8 cellular contexts compared by ENCODE assay signal in the genomic region with DNA sequence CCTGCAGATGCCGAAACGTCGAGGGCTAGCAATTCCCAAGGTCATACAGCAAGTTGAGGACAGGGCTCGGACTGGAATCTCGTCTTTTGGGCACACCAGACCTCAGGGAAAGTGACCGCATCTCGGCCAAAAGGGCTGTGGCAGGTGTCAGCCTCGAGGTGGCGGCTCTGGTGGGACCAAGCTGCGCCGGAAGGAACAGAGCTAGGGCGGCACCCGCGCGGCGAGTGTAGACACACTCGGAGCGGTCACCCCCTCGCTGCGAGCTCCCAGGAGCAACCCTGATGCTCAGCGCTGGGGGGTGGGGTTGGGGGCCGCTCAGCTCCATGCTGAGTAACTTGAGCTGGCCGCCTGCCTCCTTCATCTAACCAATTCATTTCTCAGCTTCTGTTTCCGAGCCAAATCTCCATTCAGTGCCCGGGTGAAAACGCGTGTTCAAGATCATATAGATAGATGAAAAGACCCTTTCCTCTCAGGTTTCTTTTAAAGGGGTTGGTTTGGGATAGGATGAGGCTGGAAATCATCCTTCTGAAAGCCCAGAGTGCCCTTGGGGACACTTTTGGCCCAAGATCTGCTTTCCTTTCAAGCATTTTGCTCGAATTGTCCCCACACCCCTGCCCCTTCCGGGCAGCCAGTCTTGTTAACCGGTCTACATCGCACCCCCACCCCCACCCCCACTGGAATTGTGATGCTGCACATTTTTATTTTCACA. TPM values are rescaled to one million over a fixed set of nuclear protein-coding genes. Genes with fewer than 3 reads are reported as not detected.
DNase-seq lines count a peak whose midpoint lies in the region; ATAC-seq and TF ChIP-seq lines count a peak whose summit lies in the region.

No MANE protein-coding gene starts in this region.

- intact Hi-C loops in Calu3 (cut with micrococcal nuclease; ENCODE audit: unreplicated experiment) = no loop called here

- no peak for DNase-seq in activated CD4-positive, CD25-positive, alpha-beta regulatory T cell (lab: John Stamatoyannopoulos, UW)
- DNase-seq in NCI-H524 (lab: John Stamatoyannopoulos, UW) = peak; percentile 75 to 76
- DNase-seq in central memory CD8-positive, alpha-beta T cell (ENCODE audit: low spot score in 2 of 2) = no peak
- DNase-seq in occipital lobe (lab: John Stamatoyannopoulos, UW) = peak; percentile 32
- DNase-seq in Calu3 = no peak
- no peak for DNase-seq in SIG-M5 treated with dmso at 0.1 percent for 504 hours (lab: John Stamatoyannopoulos, UW; ENCODE audit: unreplicated experiment)

- peak overlapping the region; percentile 76 for H3K4me3 Mint-ChIP-seq in central memory CD8-positive, alpha-beta T cell
- no peak overlapping the region for H3K4me3 Mint-ChIP-seq in Calu3 (ENCODE audit: low read depth, unreplicated experiment)

- BruUV-seq in Calu3 (replicated peaks; lab: Mats Ljungman, UMichigan) = no TSS peak

- H3K27me3 Mint-ChIP-seq in central memory CD8-positive, alpha-beta T cell = peaks cover 91% of the 10 kb centered on the region
- peaks cover 90% of the 10 kb centered on the region for H3K27me3 Mint-ChIP-seq in Calu3 (ENCODE audit: unreplicated experiment)

- H3K4me1 Mint-ChIP-seq in central memory CD8-positive, alpha-beta T cell = peaks cover 57% of the 10 kb centered on the region
- peaks cover 11% of the 10 kb centered on the region for H3K4me1 Mint-ChIP-seq in Calu3 (ENCODE audit: low read depth, unreplicated experiment)

- ATAC-seq in activated CD4-positive, CD25-positive, alpha-beta regulatory T cell treated with anti-CD3 and anti-CD28 coated beads, Interleukin-2, amount 50 U/mL, for 24 hours = peak; percentile 30 to 61
- ATAC-seq in central memory CD8-positive, alpha-beta T cell (replicated peaks; ENCODE audit: extremely low read depth, poor library complexity, severe bottlenecking) = no peak
- ATAC-seq in HG03135 (IDR thresholded peaks at IDR 0.05; ENCODE audit: unreplicated experiment) = no peak

- H3K27ac Mint-ChIP-seq in central memory CD8-positive, alpha-beta T cell (ENCODE audit: low read depth) = no peak overlapping the region
- no peak overlapping the region for H3K27ac Mint-ChIP-seq in Calu3 (ENCODE audit: unreplicated experiment)

- H3K9me3 Mint-ChIP-seq in central memory CD8-positive, alpha-beta T cell = no peaks in the 10 kb centered on the region
- no peaks in the 10 kb centered on the region for H3K9me3 Mint-ChIP-seq in Calu3 (ENCODE audit: low read depth, unreplicated experiment)

- TF ChIP-seq CTCF in Calu3 (IDR thresholded peaks at IDR 0.05; ENCODE audit: unreplicated experiment) = no peak

- CTCF ChIA-PET in Calu3 (lab: Charles Lee) = interaction anchor here (2.2 kb wide), 1 partner anchor 22 kb away, joined by 8 read pairs; no protein-coding TSS in a partner anchor

- H3K36me3 Mint-ChIP-seq in central memory CD8-positive, alpha-beta T cell (ENCODE audit: insufficient read depth) = peaks cover 9% of the 10 kb centered on the region
- H3K36me3 Mint-ChIP-seq in Calu3 (ENCODE audit: insufficient read depth, unreplicated experiment) = peaks cover 16% of the 10 kb centered on the region

RNA-seq across cellular contexts. Expression of a gene that starts 2.3 kb away (rescaled TPM):
- 4,324 TPM for total RNA-seq in occipital lobe
- 2.5 and 3.0 TPM in 2 replicates for total RNA-seq in Calu3 (2022)

RNA-seq across cellular contexts. Expression of a gene that starts 29.0 kb away (rescaled TPM):
- total RNA-seq in occipital lobe (28.5 TPM), Calu3 (2022) (17.6 and 17.8 TPM in 2 replicates)

Comparison
In these comparisons a context has a peak if more than half of its experiments do, and no peak if none do; other contexts are left out.
1. ATAC-seq: peak in activated CD4-positive, CD25-positive, alpha-beta regulatory T cell treated with anti-CD3 and anti-CD28 coated beads, Interleukin-2, amount 50 U/mL, for 24 hours (2 of 2); none in central memory CD8-positive, alpha-beta T cell (single experiment) and HG03135 (single experiment).
2. DNase-seq: peak in NCI-H524 (2 of 2) and occipital lobe (single experiment); none in activated CD4-positive, CD25-positive, alpha-beta regulatory T cell (0 of 4), central memory CD8-positive, alpha-beta T cell (0 of 2), Calu3 (single experiment) and SIG-M5 treated with dmso at 0.1 percent for 504 hours (single experiment).
3. RNA of a gene that starts 2.3 kb away (total RNA-seq): 4,324 TPM in occipital lobe (single experiment); 2.5 to 3.0 TPM in Calu3; every median in the first group is over 1,000 times any median in the second.